In genomic region chr19:42325308-42325895, GRCh38 we compare ENCODE assay signal across 1 cellular context.
TF ChIP-seq lines count a peak whose summit lies in the region.

Gene MEGF8 (plus strand): TSS chr19:42325635. CDS start chr19:42326244, 609 bp downstream.

TF ChIP-seq in HEK293, 187 proteins besides CTCF, POLR2A, EP300 and RAD21 (continued from another document and continues in another):
- TF ChIP-seq PRDM10 (tag by site-specific recombination; IDR thresholded peaks at IDR 0.05) (peak; percentile 89), ZNF776 (tag by site-specific recombination; IDR thresholded peaks at IDR 0.05; ENCODE audit: borderline replicate concordance) (no peak), ZNF707 (tag by site-specific recombination; IDR thresholded peaks at IDR 0.05) (no peak), REPIN1 (tag by site-specific recombination; IDR thresholded peaks at IDR 0.05; ENCODE audit: low read depth) (peak; percentile 64; the same call in 1 of the 2 replicates), ZNF623 (tag by site-specific recombination; IDR thresholded peaks at IDR 0.05) (0 out of 2 replicates have a peak, but pooled peaks have one; percentile 1), ZNF768 (tag by site-specific recombination; IDR thresholded peaks at IDR 0.05) (no peak), AEBP2 (tag by site-specific recombination; IDR thresholded peaks at IDR 0.05; ENCODE audit: borderline replicate concordance) (no peak), ZNF184 (tag by site-specific recombination; IDR thresholded peaks at IDR 0.05) (no peak), KLF8 (tag by site-specific recombination; IDR thresholded peaks at IDR 0.05) (peak; percentile 92), ZBTB21 (tag by site-specific recombination; IDR thresholded peaks at IDR 0.05) (no peak), SCRT2 (tag by site-specific recombination; IDR thresholded peaks at IDR 0.05) (no peak), ZNF140 (tag by site-specific recombination; IDR thresholded peaks at IDR 0.05) (no peak), SALL2 (tag by site-specific recombination; IDR thresholded peaks at IDR 0.05; ENCODE audit: borderline replicate concordance) (no peak), IKZF3 (tag by site-specific recombination; IDR thresholded peaks at IDR 0.05) (peak; percentile 45; the same call in 1 of the 2 replicates), ZSCAN18 (tag by site-specific recombination; IDR thresholded peaks at IDR 0.05) (no peak), ZNF629 (tag by site-specific recombination; IDR thresholded peaks at IDR 0.05) (peak; percentile 58; the same call in 1 of the 2 replicates), BCL11A (tag by site-specific recombination; IDR thresholded peaks at IDR 0.05; ENCODE audit: low read depth) (no peak), ZNF529 (tag by site-specific recombination; IDR thresholded peaks at IDR 0.05; ENCODE audit: insufficient replicate concordance) (no peak), ZNF10 (tag by site-specific recombination; IDR thresholded peaks at IDR 0.05) (0 out of 2 replicates have a peak, but pooled peaks have one; percentile 22), ZNF677 (tag by site-specific recombination; IDR thresholded peaks at IDR 0.05) (no peak), BCL11B (tag by site-specific recombination; IDR thresholded peaks at IDR 0.05; ENCODE audit: low read depth) (peak; percentile 46; the same call in 1 of the 2 replicates), ZNF16 (tag by site-specific recombination; IDR thresholded peaks at IDR 0.05; ENCODE audit: low read depth) (no peak), ZNF426 (tag by site-specific recombination; IDR thresholded peaks at IDR 0.05) (no peak), ZNF37A (tag by site-specific recombination; IDR thresholded peaks at IDR 0.05) (no peak), SP3 (tag by site-specific recombination; IDR thresholded peaks at IDR 0.05) (peak; percentile 99), ZNF473 (tag by site-specific recombination; IDR thresholded peaks at IDR 0.05) (no peak), ZNF521 (tag by site-specific recombination; IDR thresholded peaks at IDR 0.05) (no peak), ZNF354C (tag by site-specific recombination; IDR thresholded peaks at IDR 0.05; ENCODE audit: borderline replicate concordance, low read depth) (no peak), MZF1 (tag by site-specific recombination; IDR thresholded peaks at IDR 0.05; ENCODE audit: borderline replicate concordance) (no peak), ZNF777 (tag by site-specific recombination; IDR thresholded peaks at IDR 0.05; ENCODE audit: borderline replicate concordance) (no peak), ZNF654 (tag by site-specific recombination; IDR thresholded peaks at IDR 0.05; ENCODE audit: low read depth) (no peak; the same call in 1 of the 2 replicates), SP7 (tag by site-specific recombination; IDR thresholded peaks at IDR 0.05) (peak; percentile 85; the same call in 1 of the 2 replicates), ZNF248 (tag by site-specific recombination; IDR thresholded peaks at IDR 0.05) (no peak), YY2 (tag by site-specific recombination; IDR thresholded peaks at IDR 0.05) (peak; percentile 53; the same call in 1 of the 2 replicates), ZNF510 (tag by site-specific recombination; IDR thresholded peaks at IDR 0.05; ENCODE audit: insufficient replicate concordance) (no peak), HOXD13 (CRISPR knock-in tag; IDR thresholded peaks at IDR 0.05; ENCODE audit: borderline replicate concordance) (0 out of 2 replicates have a peak, but pooled peaks have one; percentile 11), ZNF221 (tag by site-specific recombination; IDR thresholded peaks at IDR 0.05; ENCODE audit: borderline replicate concordance) (no peak), ZSCAN5A (tag by site-specific recombination; IDR thresholded peaks at IDR 0.05) (no peak), ZNF501 (tag by site-specific recombination; IDR thresholded peaks at IDR 0.05) (no peak; the same call in none of the 2 replicates), ZSCAN4 (tag by site-specific recombination; IDR thresholded peaks at IDR 0.05) (no peak), ZNF596 (tag by site-specific recombination; IDR thresholded peaks at IDR 0.05) (no peak), ZNF202 (tag by site-specific recombination; IDR thresholded peaks at IDR 0.05; ENCODE audit: borderline replicate concordance) (no peak), ZNF350 (tag by site-specific recombination; IDR thresholded peaks at IDR 0.05) (no peak), ZNF169 (tag by site-specific recombination; IDR thresholded peaks at IDR 0.05) (no peak), ZNF660 (tag by site-specific recombination; IDR thresholded peaks at IDR 0.05) (peak; percentile 89), ZNF416 (tag by site-specific recombination; IDR thresholded peaks at IDR 0.05) (no peak), ZNF23 (tag by site-specific recombination; IDR thresholded peaks at IDR 0.05; ENCODE audit: borderline replicate concordance) (no peak), GFI1B (tag by site-specific recombination; IDR thresholded peaks at IDR 0.05) (no peak), GLI4 (tag by site-specific recombination; IDR thresholded peaks at IDR 0.05) (no peak), PRDM6 (tag by site-specific recombination; IDR thresholded peaks at IDR 0.05) (no peak), ZNF639 (tag by site-specific recombination; IDR thresholded peaks at IDR 0.05) (peak; percentile 75; the same call in 1 of the 2 replicates), ZNF266 (tag by site-specific recombination; IDR thresholded peaks at IDR 0.05; ENCODE audit: low read depth) (no peak), PRDM4 (tag by site-specific recombination; IDR thresholded peaks at IDR 0.05) (no peak; the same call in 1 of the 2 replicates), ZNF600 (tag by site-specific recombination; IDR thresholded peaks at IDR 0.05) (no peak), ZBTB48 (tag by site-specific recombination; IDR thresholded peaks at IDR 0.05) (peak; percentile 80; the same call in 1 of the 2 replicates), ZSCAN23 (tag by site-specific recombination; IDR thresholded peaks at IDR 0.05) (no peak)
